Comparison of ENCODE assay signal across 1 cellular context in genomic region chr16:585351-585750, GRCh38.
A peak's percentile ranks its signal among the peaks of the same experiment; 100 is the strongest.
TF ChIP-seq lines count a peak whose summit lies in the region.

No MANE protein-coding gene starts in this region.

TF ChIP-seq in Ishikawa, 13 proteins besides CTCF, POLR2A, EP300 and RAD21:
- TF ChIP-seq EGR1 (IDR thresholded peaks at IDR 0.05), result no peak
- TF ChIP-seq MAX (IDR thresholded peaks at IDR 0.05), result peak; percentile 17; the same call in 1 of the 2 replicates
- TF ChIP-seq TAF1 (IDR thresholded peaks at IDR 0.05; ENCODE audit: low read depth), result no peak
- TF ChIP-seq ZBTB7A (IDR thresholded peaks at IDR 0.05; ENCODE audit: low read depth), result no peak
- no peak for TF ChIP-seq TCF12 (IDR thresholded peaks at IDR 0.05; ENCODE audit: low read depth)
